10 cellular contexts compared by ENCODE assay signal in genomic region chr20:5402903-5403531, GRCh38.
A peak's percentile ranks its signal among the peaks of the same experiment; 100 is the strongest.
DNase-seq lines count a peak whose midpoint lies in the region; ATAC-seq and TF ChIP-seq lines count a peak whose summit lies in the region.
"Had no signal": no experiment of that assay in that cellular context is flagged by ENCODE, and none has a peak within 500 bp of the region (broad histone marks: within the 10 kb centered on the region; RNA-seq: fewer than 3 reads in every experiment).

No MANE protein-coding gene starts in this region.

- H3K9me3 Mint-ChIP-seq in glutamatergic neuron (ENCODE audit: unreplicated experiment) = peaks cover 2% of the 10 kb centered on the region

- peaks cover 4% of the 10 kb centered on the region for H3K4me1 Mint-ChIP-seq in glutamatergic neuron (ENCODE audit: low read depth, unreplicated experiment)
- H3K4me1 Mint-ChIP-seq: IgD-negative memory B cell had no signal

- intact Hi-C loops in tibial artery (cut with DNase I; ENCODE audit: low total_unique reads) = no loop called here

- peak; percentile 60 for TF ChIP-seq CTCF in AG10803 (conservative IDR thresholded peaks at IDR 0.05; ENCODE audit: low read length)
- peak; percentile 83 for TF ChIP-seq CTCF in GM12865 (IDR thresholded peaks at IDR 0.05; ENCODE audit: insufficient read depth, low read depth, low read length, missing control alignments)
- TF ChIP-seq CTCF in glutamatergic neuron (IDR thresholded peaks at IDR 0.05; ENCODE audit: partially characterized antibody, unreplicated experiment) = peak; percentile 59
- TF ChIP-seq CTCF in tibial artery (IDR thresholded peaks at IDR 0.05) = no peak

- H3K27ac ChIP-seq in SJCRH30 (no peak overlapping the region), tibial artery (no peak overlapping the region)
- H3K27ac ChIP-seq: thoracic aorta had no signal

- ATAC-seq in HG03342 (IDR thresholded peaks at IDR 0.05; ENCODE audit: unreplicated experiment) = peak; percentile 91

- no peaks in the 10 kb centered on the region for H3K27me3 Mint-ChIP-seq in glutamatergic neuron (ENCODE audit: unreplicated experiment)

- no peaks in the 10 kb centered on the region for H3K27me3 ChIP-seq in SJCRH30
- H3K27me3 ChIP-seq in tibial artery = no peaks in the 10 kb centered on the region

- DNase-seq in AG10803 (ENCODE audit: low read depth) (peak; percentile 6), GM12865 (ENCODE audit: low read depth) (peak; percentile 51), SJCRH30 (peak; percentile 43 to 64), glutamatergic neuron (peak; percentile 43), GF-D8 (lab: John Stamatoyannopoulos, UW) (no peak), tibial artery (no peak), OCI-M2 (lab: John Stamatoyannopoulos, UW; ENCODE audit: unreplicated experiment) (no peak)

- H3K9me3 ChIP-seq in SJCRH30 (replicated peaks) = no peaks in the 10 kb centered on the region
- H3K9me3 ChIP-seq in tibial artery = peaks cover 0 to 9% (median 0%) of the 10 kb centered on the region in 3 donors
- H3K9me3 ChIP-seq: thoracic aorta had no signal

- H3K36me3 Mint-ChIP-seq in glutamatergic neuron (ENCODE audit: unreplicated experiment) = peaks cover 4% of the 10 kb centered on the region
- H3K36me3 Mint-ChIP-seq: IgD-negative memory B cell had no signal

- H3K4me3 Mint-ChIP-seq in glutamatergic neuron (ENCODE audit: unreplicated experiment) = no peak overlapping the region
- H3K4me3 Mint-ChIP-seq: IgD-negative memory B cell had no signal

- H3K4me3 ChIP-seq in AG10803 (ENCODE audit: low read length) (no peak overlapping the region), GM12865 (ENCODE audit: low read depth, low read length) (no peak overlapping the region), SJCRH30 (no peak overlapping the region), tibial artery (no peak overlapping the region)
- H3K4me3 ChIP-seq: thoracic aorta had no signal

- no peak overlapping the region for H3K27ac Mint-ChIP-seq in glutamatergic neuron (ENCODE audit: unreplicated experiment)
- H3K27ac Mint-ChIP-seq: IgD-negative memory B cell had no signal

- H3K36me3 ChIP-seq in SJCRH30 (no peaks in the 10 kb centered on the region), tibial artery (no peaks in the 10 kb centered on the region)
- H3K36me3 ChIP-seq: thoracic aorta had no signal

- H3K4me1 ChIP-seq in SJCRH30 (peaks cover 3% of the 10 kb centered on the region; the same call in 1 of the 2 replicates), tibial artery (no peaks in the 10 kb centered on the region)

Comparison
In these comparisons a context has a peak if more than half of its experiments do, and no peak if none do; other contexts are left out.
1. DNase-seq: peak in AG10803 (single experiment), GM12865 (single experiment), SJCRH30 (2 of 2) and glutamatergic neuron (single experiment); none in GF-D8 (single experiment), tibial artery (0 of 2) and OCI-M2 (single experiment).
2. CTCF ChIP-seq: peak in AG10803 (single experiment), GM12865 (single experiment) and glutamatergic neuron (single experiment); none in tibial artery (0 of 2).